Comparison of ENCODE assay signal across 13 cellular contexts in the genomic region with DNA sequence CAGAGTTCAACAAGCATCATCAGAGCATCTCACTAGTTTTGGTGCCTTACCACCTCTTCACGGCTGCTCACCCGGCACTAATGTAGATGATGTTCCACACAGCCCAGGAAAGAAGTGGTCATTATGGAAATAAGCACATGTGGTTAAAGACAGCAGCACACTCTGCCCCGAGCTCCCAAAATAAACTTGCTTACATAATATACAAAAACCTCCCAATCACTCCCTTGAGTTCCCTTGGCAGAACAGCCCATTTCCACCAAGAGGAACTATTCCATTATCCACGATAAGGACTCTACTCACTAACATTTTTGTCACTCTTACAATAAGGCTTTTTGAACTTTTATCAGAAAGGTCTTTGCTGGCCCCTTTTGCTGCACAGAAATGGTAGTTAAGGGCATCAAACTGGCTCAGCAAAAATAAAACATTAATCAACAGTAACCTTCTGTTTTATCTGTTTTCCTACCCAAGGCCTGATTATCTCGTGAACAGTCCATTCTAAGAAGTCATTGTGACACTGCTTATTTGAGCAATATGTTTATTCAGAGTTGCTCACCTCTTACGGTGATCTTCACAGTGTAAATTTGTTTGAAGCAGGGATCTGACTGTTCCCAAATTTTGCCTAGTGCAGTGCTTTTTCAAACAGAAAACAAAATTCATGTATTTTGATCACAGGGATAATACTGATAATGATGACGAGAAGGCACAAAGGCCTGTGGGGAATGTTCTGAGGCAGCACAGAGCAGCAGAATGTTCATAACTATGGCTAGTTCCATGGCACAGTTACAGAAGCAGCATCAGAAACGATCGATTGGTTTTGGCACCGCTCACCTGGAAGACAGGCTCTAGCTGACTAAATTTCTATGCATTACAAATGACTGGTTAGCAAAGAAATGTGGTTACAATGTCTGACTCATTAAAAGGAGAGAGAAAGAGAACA.
DNase-seq lines count a peak whose midpoint lies in the region; ATAC-seq and TF ChIP-seq lines count a peak whose summit lies in the region.
"Had no signal": no experiment of that assay in that cellular context is flagged by ENCODE, and none has a peak within 500 bp of the region (broad histone marks: within the 10 kb centered on the region; RNA-seq: fewer than 3 reads in every experiment).

No MANE protein-coding gene starts in this region.

- TF ChIP-seq CTCF in omental fat pad (IDR thresholded peaks at IDR 0.05), result no peak
- TF ChIP-seq CTCF in glutamatergic neuron (IDR thresholded peaks at IDR 0.05; ENCODE audit: partially characterized antibody, unreplicated experiment), result no peak

- CTCF ChIA-PET in CD8-positive, alpha-beta memory T cell (lab: Charles Lee), result no interaction called here

- peaks cover 0 to 5% (median 0%) of the 10 kb centered on the region in 5 donors for H3K9me3 Mint-ChIP-seq in CD8-positive, alpha-beta memory T cell
- peaks cover 4% of the 10 kb centered on the region for H3K9me3 Mint-ChIP-seq in glutamatergic neuron (ENCODE audit: unreplicated experiment)

- H3K4me1 Mint-ChIP-seq in CD8-positive, alpha-beta memory T cell, result no peaks in the 10 kb centered on the region
- peaks cover 11% of the 10 kb centered on the region for H3K4me1 Mint-ChIP-seq in glutamatergic neuron (ENCODE audit: low read depth, unreplicated experiment)

- peak overlapping the region; percentile 55 for H3K27ac ChIP-seq in epithelial cell of prostate
- no peak overlapping the region for H3K27ac ChIP-seq in CD8-positive, alpha-beta memory T cell (ENCODE audit: low read depth, low read length)
- H3K27ac ChIP-seq: PC-9 had no signal

- H3K36me3 ChIP-seq in CD8-positive, alpha-beta memory T cell (ENCODE audit: insufficient read depth, low read length), result no peaks in the 10 kb centered on the region

- no peak overlapping the region for H3K4me3 ChIP-seq in CD8-positive, alpha-beta memory T cell (ENCODE audit: low read length)
- H3K4me3 ChIP-seq: PC-9 had no signal

- peak; percentile 73 for ATAC-seq in omental fat pad (ENCODE audit: low FRiP score)
- no peak for ATAC-seq in GM18505 (IDR thresholded peaks at IDR 0.05; ENCODE audit: unreplicated experiment)

- TF ChIP-seq POLR2A in GM18505 (IDR thresholded peaks at IDR 0.05; ENCODE audit: borderline replicate concordance, extremely low read depth, insufficient read depth, insufficient read length), result no peak

- no peaks in the 10 kb centered on the region for H3K9me3 ChIP-seq in CD8-positive, alpha-beta memory T cell (ENCODE audit: low read length)

- H3K36me3 Mint-ChIP-seq in CD8-positive, alpha-beta memory T cell, result peaks cover 0 to 11% (median 0%) of the 10 kb centered on the region in 3 donors
- peaks cover 3% of the 10 kb centered on the region for H3K36me3 Mint-ChIP-seq in glutamatergic neuron (ENCODE audit: unreplicated experiment)
- H3K36me3 Mint-ChIP-seq: activated naive CD8-positive, alpha-beta T cell had no signal

- peaks cover 10 to 36% of the 10 kb centered on the region in 2 donors for H3K27me3 Mint-ChIP-seq in CD8-positive, alpha-beta memory T cell
- H3K27me3 Mint-ChIP-seq in glutamatergic neuron (ENCODE audit: unreplicated experiment), result no peaks in the 10 kb centered on the region
- H3K27me3 Mint-ChIP-seq: stimulated activated naive CD8-positive, alpha-beta T cell treated with anti-CD3 and anti-CD28 coated beads, Interleukin-15, Interleukin-2, amounts not matched to agents 100 ng/mL and 50 ng/mL, for 24 hours had no signal

- H3K27me3 ChIP-seq in CD8-positive, alpha-beta memory T cell (ENCODE audit: insufficient read depth, low read length, poor library complexity, severe bottlenecking), result no peaks in the 10 kb centered on the region

- H3K27ac Mint-ChIP-seq in CD8-positive, alpha-beta memory T cell, result no peak overlapping the region
- no peak overlapping the region for H3K27ac Mint-ChIP-seq in glutamatergic neuron (ENCODE audit: unreplicated experiment)
- H3K27ac Mint-ChIP-seq: activated naive CD8-positive, alpha-beta T cell; B cell; stimulated activated naive CD8-positive, alpha-beta T cell treated with anti-CD3 and anti-CD28 coated beads, Interleukin-15, Interleukin-2, amounts not matched to agents 100 ng/mL and 50 ng/mL, for 24 hours had no signal

- no peak overlapping the region for H3K4me3 Mint-ChIP-seq in CD8-positive, alpha-beta memory T cell
- H3K4me3 Mint-ChIP-seq in glutamatergic neuron (ENCODE audit: unreplicated experiment), result no peak overlapping the region
- H3K4me3 Mint-ChIP-seq: activated naive CD8-positive, alpha-beta T cell; B cell; stimulated activated naive CD8-positive, alpha-beta T cell treated with anti-CD3 and anti-CD28 coated beads, Interleukin-15, Interleukin-2, amounts not matched to agents 100 ng/mL and 50 ng/mL, for 24 hours had no signal

- POLR2A ChIA-PET in CD8-positive, alpha-beta memory T cell (lab: Charles Lee), result no interaction called here

- DNase-seq in Daoy (ENCODE audit: low read depth) (peak; percentile 30), MV-4-11 (lab: John Stamatoyannopoulos, UW) (peak; percentile 74), epithelial cell of prostate (ENCODE audit: low read depth, low spot score) (peak; percentile 58), omental fat pad (ENCODE audit: low spot score) (no peak), glutamatergic neuron (no peak), NCI-H2029 treated with DMSO at 0.1 percent for 48 hours (lab: John Stamatoyannopoulos, UW) (no peak)
- no peak for DNase-seq in CD8-positive, alpha-beta memory T cell
- DNase-seq: activated CD4-positive, CD25-positive, alpha-beta regulatory T cell treated with anti-CD3 and anti-CD28 coated beads, Interleukin-2, amount 50 U/mL, for 72 hours had no signal

- H3K4me1 ChIP-seq in CD8-positive, alpha-beta memory T cell (ENCODE audit: insufficient read depth, low read length), result no peaks in the 10 kb centered on the region

Comparison
In these comparisons a context has a peak if more than half of its experiments do, and no peak if none do; other contexts are left out.
1. DNase-seq: peak in Daoy (single experiment), MV-4-11 (single experiment) and epithelial cell of prostate (single experiment); none in omental fat pad (single experiment), CD8-positive, alpha-beta memory T cell (0 of 5), glutamatergic neuron (single experiment) and NCI-H2029 treated with DMSO at 0.1 percent for 48 hours (single experiment).